In the genomic region with DNA sequence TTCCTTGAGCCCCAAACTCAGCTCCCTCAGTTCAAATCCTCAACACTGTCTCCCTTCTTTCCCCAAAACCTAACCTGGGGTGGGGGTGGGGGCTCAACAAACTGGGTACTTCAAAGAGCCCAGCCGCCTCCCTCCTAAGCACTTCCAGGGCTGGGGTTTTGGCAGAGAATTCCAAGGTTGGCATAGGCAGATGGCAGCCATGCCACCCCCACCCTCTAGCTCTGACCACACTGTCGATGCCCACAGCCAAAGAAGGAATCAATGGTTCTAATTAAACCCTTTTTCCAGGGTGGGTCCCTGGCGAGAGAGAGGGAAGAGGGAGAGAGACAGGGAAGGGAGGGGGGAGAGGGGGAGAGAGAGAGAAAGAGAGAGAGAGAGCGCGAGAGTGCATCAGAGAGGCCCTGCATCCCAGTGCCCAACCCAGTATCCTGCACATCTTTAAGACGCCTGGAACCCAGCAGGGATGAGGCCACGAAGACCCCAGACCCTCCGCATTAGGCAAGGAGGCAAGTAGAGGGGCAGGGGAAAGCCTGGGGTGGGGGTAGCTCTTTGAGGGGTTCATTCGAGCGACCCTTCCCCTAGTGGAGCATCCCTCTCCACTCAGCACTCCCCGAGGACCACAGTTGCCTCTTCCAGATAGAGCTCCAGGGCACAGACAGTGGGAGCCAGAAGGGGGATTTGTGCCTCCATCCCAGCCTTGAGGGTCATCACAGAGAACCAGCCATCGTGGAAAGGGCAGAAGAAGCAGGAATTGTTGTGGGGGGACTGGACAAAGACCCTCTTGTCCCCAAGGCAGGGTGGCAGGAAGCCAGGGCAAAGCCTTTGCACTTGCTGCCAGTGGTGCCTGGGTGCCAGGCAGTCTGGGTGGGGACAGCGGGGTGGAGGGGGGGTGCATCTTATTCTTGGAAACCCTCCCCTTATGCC, we compare ENCODE assay signal across 21 cellular contexts.
DNase-seq lines count a peak whose midpoint lies in the region; ATAC-seq, FAIRE-seq and TF ChIP-seq lines count a peak whose summit lies in the region.
"Had no signal": no experiment of that assay in that cellular context is flagged by ENCODE, and none has a peak within 500 bp of the region (broad histone marks: within the 10 kb centered on the region; RNA-seq: fewer than 3 reads in every experiment).

No MANE protein-coding gene starts in this region.

- FAIRE-seq in RCC 7860 (lab: Jason Lieb, UNC), result no peak
- FAIRE-seq: frontal cortex, urothelium cell line had no signal

- H3K36me3 Mint-ChIP-seq in effector memory CD8-positive, alpha-beta T cell (ENCODE audit: insufficient read depth), result peaks cover 3% of the 10 kb centered on the region
- H3K36me3 Mint-ChIP-seq: naive B cell had no signal

- H3K9me3 Mint-ChIP-seq in effector memory CD8-positive, alpha-beta T cell, result no peaks in the 10 kb centered on the region
- H3K9me3 Mint-ChIP-seq: activated naive CD4-positive, alpha-beta T cell treated with anti-CD3 and anti-CD28 coated beads for 36 hours; naive B cell had no signal

- H3K4me3 ChIP-seq in HEK293 (ENCODE audit: low read depth, low read length), result no peak overlapping the region
- H3K4me3 ChIP-seq: coronary artery, lower lobe of right lung, right atrium auricular region, stomach had no signal

- peak overlapping the region in 1 of 2 donors; percentile 58 for H3K27ac Mint-ChIP-seq in effector memory CD8-positive, alpha-beta T cell
- H3K27ac Mint-ChIP-seq: activated naive CD4-positive, alpha-beta T cell treated with anti-CD3 and anti-CD28 coated beads for 36 hours had no signal

- CTCF ChIA-PET in HEK293 (lab: Yijun Ruan, JAX), result interaction anchor here (0.6 to 19.3 kb wide), 12 partner anchors 9 to 1873 kb away, joined by 3 to 188 read pairs (median 4); a partner anchor contains a TSS

- TF ChIP-seq CTCF in 22Rv1 (IDR thresholded peaks at IDR 0.05), result no peak
- no peak for TF ChIP-seq CTCF in HEK293 (tag by site-specific recombination; IDR thresholded peaks at IDR 0.05)

- DNase-seq in ecto neural progenitor cell (ENCODE audit: low spot score) (peak; percentile 55), midbrain (lab: John Stamatoyannopoulos, UW) (peak; percentile 39), RCC 7860 (ENCODE audit: low spot score) (no peak)
- DNase-seq in effector memory CD8-positive, alpha-beta T cell, result no peak
- no peak for DNase-seq in stimulated activated CD4-positive, alpha-beta T cell treated with anti-CD3 and anti-CD28 coated beads, Interleukin-4, amount 100 ng/mL, for 1 hour
- DNase-seq: activated naive CD4-positive, alpha-beta T cell treated with anti-CD3 and anti-CD28 coated beads for 36 hours; IMR-90; lower lobe of right lung; naive B cell; NCI-H2029; NCI-H526 treated with DMSO at 0.1 percent for 48 hours; PC-3; stomach had no signal

- H3K36me3 ChIP-seq in HEK293 (ENCODE audit: control insufficient read depth in 2 of 2, insufficient read depth in 1 of 2, low read length in 2 of 2), result no peaks in the 10 kb centered on the region
- H3K36me3 ChIP-seq: lower lobe of right lung, right atrium auricular region, stomach had no signal

- peak overlapping the region in 1 of 2 donors; percentile 4 for H3K4me3 Mint-ChIP-seq in effector memory CD8-positive, alpha-beta T cell

- peaks cover 14 to 18% of the 10 kb centered on the region in 2 donors for H3K4me1 Mint-ChIP-seq in effector memory CD8-positive, alpha-beta T cell (ENCODE audit: low read depth in 2 of 2)

- H3K4me1 ChIP-seq in HEK293 (ENCODE audit: control insufficient read depth, insufficient read depth, low read length), result peaks cover 18% of the 10 kb centered on the region

- H3K27ac ChIP-seq in 22Rv1 (peak overlapping the region; percentile 52; the same call in 1 of the 2 replicates), HEK293 (ENCODE audit: extremely low read depth, low read depth, low read length) (no peak overlapping the region)
- H3K27ac ChIP-seq: coronary artery, lower lobe of right lung, right atrium auricular region, stomach had no signal

- ATAC-seq in HG02870 (IDR thresholded peaks at IDR 0.05; ENCODE audit: unreplicated experiment), result no peak
- ATAC-seq in effector memory CD8-positive, alpha-beta T cell (replicated peaks), result no peak
- ATAC-seq: lower lobe of right lung, PC-3, SK-N-SH treated with all-trans-retinoic acid at 6 μM for 48 hours had no signal

- no peaks in the 10 kb centered on the region for H3K9me3 ChIP-seq in HEK293 (ENCODE audit: control insufficient read depth, insufficient read depth, low read depth, low read length)
- H3K9me3 ChIP-seq: lower lobe of right lung, right atrium auricular region, stomach had no signal

- peaks cover 55 to 88% of the 10 kb centered on the region in 2 donors for H3K27me3 Mint-ChIP-seq in effector memory CD8-positive, alpha-beta T cell

- POLR2A ChIA-PET in HEK293 (lab: Yijun Ruan, JAX), result interaction anchor here (0.6 to 1.9 kb wide), 3 partner anchors 44 to 254 kb away, joined by 3 to 7 read pairs (median 5); no protein-coding TSS in a partner anchor

TF ChIP-seq in HEK293, 187 proteins besides CTCF, POLR2A, EP300 and RAD21:
- TF ChIP-seq IKZF3 (tag by site-specific recombination; IDR thresholded peaks at IDR 0.05), result peak; percentile 31; the same call in 1 of the 2 replicates
- TF ChIP-seq ZNF596 (tag by site-specific recombination; IDR thresholded peaks at IDR 0.05), result peak; percentile 61; the same call in 1 of the 2 replicates
- TF ChIP-seq ZNF274 (IDR thresholded peaks at IDR 0.05; ENCODE audit: low read length), result no peak
- TF ChIP-seq ZNF274 (tag by site-specific recombination; IDR thresholded peaks at IDR 0.05; ENCODE audit: borderline replicate concordance), result no peak
- TF ChIP-seq, protein P1, sequence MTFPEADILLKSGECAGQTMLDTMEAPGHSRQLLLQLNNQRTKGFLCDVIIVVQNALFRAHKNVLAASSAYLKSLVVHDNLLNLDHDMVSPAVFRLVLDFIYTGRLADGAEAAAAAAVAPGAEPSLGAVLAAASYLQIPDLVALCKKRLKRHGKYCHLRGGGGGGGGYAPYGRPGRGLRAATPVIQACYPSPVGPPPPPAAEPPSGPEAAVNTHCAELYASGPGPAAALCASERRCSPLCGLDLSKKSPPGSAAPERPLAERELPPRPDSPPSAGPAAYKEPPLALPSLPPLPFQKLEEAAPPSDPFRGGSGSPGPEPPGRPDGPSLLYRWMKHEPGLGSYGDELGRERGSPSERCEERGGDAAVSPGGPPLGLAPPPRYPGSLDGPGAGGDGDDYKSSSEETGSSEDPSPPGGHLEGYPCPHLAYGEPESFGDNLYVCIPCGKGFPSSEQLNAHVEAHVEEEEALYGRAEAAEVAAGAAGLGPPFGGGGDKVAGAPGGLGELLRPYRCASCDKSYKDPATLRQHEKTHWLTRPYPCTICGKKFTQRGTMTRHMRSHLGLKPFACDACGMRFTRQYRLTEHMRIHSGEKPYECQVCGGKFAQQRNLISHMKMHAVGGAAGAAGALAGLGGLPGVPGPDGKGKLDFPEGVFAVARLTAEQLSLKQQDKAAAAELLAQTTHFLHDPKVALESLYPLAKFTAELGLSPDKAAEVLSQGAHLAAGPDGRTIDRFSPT (tag by site-specific recombination; IDR thresholded peaks at IDR 0.05), result peak; percentile 60
- TF ChIP-seq, protein P2, sequence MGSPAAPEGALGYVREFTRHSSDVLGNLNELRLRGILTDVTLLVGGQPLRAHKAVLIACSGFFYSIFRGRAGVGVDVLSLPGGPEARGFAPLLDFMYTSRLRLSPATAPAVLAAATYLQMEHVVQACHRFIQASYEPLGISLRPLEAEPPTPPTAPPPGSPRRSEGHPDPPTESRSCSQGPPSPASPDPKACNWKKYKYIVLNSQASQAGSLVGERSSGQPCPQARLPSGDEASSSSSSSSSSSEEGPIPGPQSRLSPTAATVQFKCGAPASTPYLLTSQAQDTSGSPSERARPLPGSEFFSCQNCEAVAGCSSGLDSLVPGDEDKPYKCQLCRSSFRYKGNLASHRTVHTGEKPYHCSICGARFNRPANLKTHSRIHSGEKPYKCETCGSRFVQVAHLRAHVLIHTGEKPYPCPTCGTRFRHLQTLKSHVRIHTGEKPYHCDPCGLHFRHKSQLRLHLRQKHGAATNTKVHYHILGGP (tag by site-specific recombination; IDR thresholded peaks at IDR 0.05), result no peak
- no peak for TF ChIP-seq ZNF555 (tag by site-specific recombination; conservative IDR thresholded peaks at IDR 0.05)
- TF ChIP-seq, protein P3, sequence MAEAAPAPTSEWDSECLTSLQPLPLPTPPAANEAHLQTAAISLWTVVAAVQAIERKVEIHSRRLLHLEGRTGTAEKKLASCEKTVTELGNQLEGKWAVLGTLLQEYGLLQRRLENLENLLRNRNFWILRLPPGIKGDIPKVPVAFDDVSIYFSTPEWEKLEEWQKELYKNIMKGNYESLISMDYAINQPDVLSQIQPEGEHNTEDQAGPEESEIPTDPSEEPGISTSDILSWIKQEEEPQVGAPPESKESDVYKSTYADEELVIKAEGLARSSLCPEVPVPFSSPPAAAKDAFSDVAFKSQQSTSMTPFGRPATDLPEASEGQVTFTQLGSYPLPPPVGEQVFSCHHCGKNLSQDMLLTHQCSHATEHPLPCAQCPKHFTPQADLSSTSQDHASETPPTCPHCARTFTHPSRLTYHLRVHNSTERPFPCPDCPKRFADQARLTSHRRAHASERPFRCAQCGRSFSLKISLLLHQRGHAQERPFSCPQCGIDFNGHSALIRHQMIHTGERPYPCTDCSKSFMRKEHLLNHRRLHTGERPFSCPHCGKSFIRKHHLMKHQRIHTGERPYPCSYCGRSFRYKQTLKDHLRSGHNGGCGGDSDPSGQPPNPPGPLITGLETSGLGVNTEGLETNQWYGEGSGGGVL (tag by site-specific recombination; IDR thresholded peaks at IDR 0.05), result peak; percentile 42; the same call in 1 of the 2 replicates
- TF ChIP-seq ZNF366 (tag by site-specific recombination; conservative IDR thresholded peaks at IDR 0.05), result peak; percentile 49; the same call in 1 of the 2 replicates
- peak; percentile 43; the same call in 1 of the 2 replicates for TF ChIP-seq KLF8 (tag by site-specific recombination; IDR thresholded peaks at IDR 0.05)
TF ChIP-seq in HEK293: peak in this region for 6.

Comparison
In these comparisons a context has a peak if more than half of its experiments do, and no peak if none do; other contexts are left out.
1. DNase-seq: peak in ecto neural progenitor cell (single experiment) and midbrain (single experiment); none in RCC 7860 (single experiment), effector memory CD8-positive, alpha-beta T cell (0 of 3) and stimulated activated CD4-positive, alpha-beta T cell treated with anti-CD3 and anti-CD28 coated beads, Interleukin-4, amount 100 ng/mL, for 1 hour (single experiment).